ENCODE assay signal across 25 cellular contexts in genomic region chr16:74660383-74660782, GRCh38. TPM values are rescaled to one million over a fixed set of nuclear protein-coding genes. Genes with fewer than 3 reads are reported as not detected.
A peak's percentile ranks its signal among the peaks of the same experiment; 100 is the strongest.
DNase-seq lines count a peak whose midpoint lies in the region; ATAC-seq and TF ChIP-seq lines count a peak whose summit lies in the region.
"Had no signal": no experiment of that assay in that cellular context is flagged by ENCODE, and none has a peak within 500 bp of the region (broad histone marks: within the 10 kb centered on the region; RNA-seq: fewer than 3 reads in every experiment).

No MANE protein-coding gene starts in this region.

- intact Hi-C loops in OCI-LY7 (cut with micrococcal nuclease; ENCODE audit: unreplicated experiment) = no loop called here
- intact Hi-C loops in dendritic cell treated with granulocyte-macrophage colony-stimulating factor and Interleukin-4, amounts not matched to agents 40 ng/mL and 50 ng/mL, for 4 days (cut with micrococcal nuclease) = no loop called here

- no peaks in the 10 kb centered on the region for H3K27me3 Mint-ChIP-seq in stimulated activated naive CD8-positive, alpha-beta T cell treated with anti-CD3 and anti-CD28 coated beads, Interleukin-15, amount 100 ng/mL, for 72 hours
- no peaks in the 10 kb centered on the region for H3K27me3 Mint-ChIP-seq in dendritic cell treated with granulocyte-macrophage colony-stimulating factor and Interleukin-4, amounts not matched to agents 40 ng/mL and 50 ng/mL, for 4 days
- H3K27me3 Mint-ChIP-seq: activated B cell treated with CpG ODN at 0.5 μM for 24 hours; activated naive CD4-positive, alpha-beta T cell treated with anti-CD3 and anti-CD28 coated beads, Interleukin-2, amount 10 ng/mL, durations not matched to agents 7 days and 5 days; CD4-positive, alpha-beta memory T cell; IgD-negative memory B cell had no signal

- peak overlapping the region; percentile 37 to 76 for H3K4me3 Mint-ChIP-seq in stimulated activated naive CD8-positive, alpha-beta T cell treated with anti-CD3 and anti-CD28 coated beads, Interleukin-15, amount 100 ng/mL, for 72 hours
- H3K4me3 Mint-ChIP-seq in dendritic cell treated with granulocyte-macrophage colony-stimulating factor and Interleukin-4, amounts not matched to agents 40 ng/mL and 50 ng/mL, for 4 days = no peak overlapping the region
- H3K4me3 Mint-ChIP-seq: activated B cell treated with CpG ODN at 0.5 μM for 24 hours had no signal

- CTCF ChIA-PET in OCI-LY7 (lab: Charles Lee; ENCODE audit: unreplicated experiment) = no interaction called here

- no peak overlapping the region for H2AFZ ChIP-seq in OCI-LY7 (ENCODE audit: low read length)

- no peak for TF ChIP-seq CTCF in OCI-LY7 (conservative IDR thresholded peaks at IDR 0.05; ENCODE audit: low read length)

- peaks cover 93% of the 10 kb centered on the region for H3K4me1 Mint-ChIP-seq in stimulated activated naive CD8-positive, alpha-beta T cell treated with anti-CD3 and anti-CD28 coated beads, Interleukin-15, amount 100 ng/mL, for 72 hours
- H3K4me1 Mint-ChIP-seq in dendritic cell treated with granulocyte-macrophage colony-stimulating factor and Interleukin-4, amounts not matched to agents 40 ng/mL and 50 ng/mL, for 4 days (ENCODE audit: low read depth) = peaks cover 60% of the 10 kb centered on the region

- H4K20me1 ChIP-seq in OCI-LY7 (ENCODE audit: insufficient read depth, low read length) = peaks cover 70% of the 10 kb centered on the region

- H3K79me2 ChIP-seq in OCI-LY7 (ENCODE audit: insufficient read depth, low read depth, low read length) = peaks cover 100% of the 10 kb centered on the region

- POLR2A ChIA-PET in OCI-LY7 (lab: Charles Lee) = no interaction called here

- H3K36me3 ChIP-seq in OCI-LY7 (ENCODE audit: insufficient read depth, low read length) = peaks cover 100% of the 10 kb centered on the region

- no TSS peak for BruUV-seq in OCI-LY7 (replicated peaks; lab: Mats Ljungman, UMichigan)

- no peaks in the 10 kb centered on the region for H3K9me3 ChIP-seq in OCI-LY7 (ENCODE audit: low read length)
- H3K9me3 ChIP-seq: neutrophil, right lobe of liver had no signal

- peak overlapping the region; percentile 11; the same call in 1 of the 2 replicates for H3K4me2 ChIP-seq in OCI-LY7 (ENCODE audit: low read length)

- no peak overlapping the region for H3K27ac Mint-ChIP-seq in stimulated activated naive CD8-positive, alpha-beta T cell treated with anti-CD3 and anti-CD28 coated beads, Interleukin-15, amount 100 ng/mL, for 72 hours
- H3K27ac Mint-ChIP-seq in dendritic cell treated with granulocyte-macrophage colony-stimulating factor and Interleukin-4, amounts not matched to agents 40 ng/mL and 50 ng/mL, for 4 days = peak overlapping the region; percentile 73
- H3K27ac Mint-ChIP-seq: activated B cell treated with CpG ODN at 0.5 μM for 24 hours; activated naive CD4-positive, alpha-beta T cell treated with anti-CD3 and anti-CD28 coated beads, Interleukin-2, amount 10 ng/mL, durations not matched to agents 7 days and 5 days; IgD-negative memory B cell had no signal

- H3K27ac ChIP-seq in OCI-LY7 (ENCODE audit: low read depth, low read length, poor library complexity, severe bottlenecking) = no peak overlapping the region
- H3K27ac ChIP-seq: neutrophil, right lobe of liver had no signal

- H3K4me3 ChIP-seq in OCI-LY7 (ENCODE audit: low read depth, low read length, poor library complexity, severe bottlenecking) = no peak overlapping the region
- H3K4me3 ChIP-seq: right lobe of liver had no signal

- no peak for ATAC-seq in stimulated activated naive CD8-positive, alpha-beta T cell treated with anti-CD3 and anti-CD28 coated beads, Interleukin-15, amount 100 ng/mL, for 72 hours
- ATAC-seq in stimulated activated naive CD8-positive, alpha-beta T cell treated with anti-CD3 and anti-CD28 coated beads, Interleukin-15, Interleukin-2, amounts not matched to agents 100 U/mL and 50 U/mL, for 24 hours = no peak
- no peak for ATAC-seq in HG03432 (IDR thresholded peaks at IDR 0.05; ENCODE audit: unreplicated experiment)
- ATAC-seq: right lobe of liver; stimulated activated effector memory CD8-positive, alpha-beta T cell treated with anti-CD3 and anti-CD28 coated beads, Interleukin-12 subunit alpha, Interleukin-12 subunit beta, amount 100 ng/mL, for 72 hours had no signal

- no peaks in the 10 kb centered on the region for H3K9me2 ChIP-seq in OCI-LY7 (ENCODE audit: insufficient read depth, low read length)

- peaks cover 76% of the 10 kb centered on the region for H3K36me3 Mint-ChIP-seq in dendritic cell treated with granulocyte-macrophage colony-stimulating factor and Interleukin-4, amounts not matched to agents 40 ng/mL and 50 ng/mL, for 4 days (ENCODE audit: low read depth)

- no peaks in the 10 kb centered on the region for H3K9me3 Mint-ChIP-seq in stimulated activated naive CD8-positive, alpha-beta T cell treated with anti-CD3 and anti-CD28 coated beads, Interleukin-15, amount 100 ng/mL, for 72 hours
- no peaks in the 10 kb centered on the region for H3K9me3 Mint-ChIP-seq in dendritic cell treated with granulocyte-macrophage colony-stimulating factor and Interleukin-4, amounts not matched to agents 40 ng/mL and 50 ng/mL, for 4 days
- H3K9me3 Mint-ChIP-seq: activated B cell treated with CpG ODN at 0.5 μM for 24 hours; activated naive CD4-positive, alpha-beta T cell treated with anti-CD3 and anti-CD28 coated beads, Interleukin-2, amount 10 ng/mL, durations not matched to agents 7 days and 5 days; CD4-positive, alpha-beta memory T cell; IgD-negative memory B cell; immature natural killer cell; stimulated activated effector memory CD8-positive, alpha-beta T cell treated with anti-CD3 and anti-CD28 coated beads, Interleukin-12 subunit alpha, Interleukin-12 subunit beta, amount 100 ng/mL, for 72 hours had no signal

- peaks cover 59% of the 10 kb centered on the region for H3K4me1 ChIP-seq in OCI-LY7 (ENCODE audit: insufficient read depth, low read length, poor library complexity, severe bottlenecking)

- DNase-seq in stimulated activated naive CD8-positive, alpha-beta T cell treated with anti-CD3 and anti-CD28 coated beads, Interleukin-15, amount 100 ng/mL, for 72 hours = no peak
- no peak for DNase-seq in stimulated activated naive CD8-positive, alpha-beta T cell treated with anti-CD3 and anti-CD28 coated beads, Interleukin-15, Interleukin-2, amounts not matched to agents 100 U/mL and 50 U/mL, for 24 hours
- DNase-seq in OCI-LY7 (ENCODE audit: low spot score) = no peak
- no peak for DNase-seq in CD1c-positive myeloid dendritic cell (ENCODE audit: extremely low spot score)
- no peak for DNase-seq in HUDEP-2 (lab: John Stamatoyannopoulos, UW; ENCODE audit: unreplicated experiment in 76 of 76)
- DNase-seq: activated B cell treated with CpG ODN at 0.5 μM for 24 hours; activated naive CD4-positive, alpha-beta T cell treated with anti-CD3 and anti-CD28 coated beads, Interleukin-2, amount 10 ng/mL, durations not matched to agents 7 days and 5 days; aorta; CD4-positive, alpha-beta memory T cell; dermis blood vessel endothelial cell; hypothalamus; immature natural killer cell; mesenchymal stem cell; NCI-H1105 treated with DMSO at 0.1 percent for 48 hours; NCI-H2029; NCI-H524 treated with DMSO at 0.1 percent for 48 hours; right lobe of liver; SHP77 treated with DMSO at 0.1 percent for 48 hours; stimulated activated CD4-positive, alpha-beta T cell treated with anti-CD3 and anti-CD28 coated beads, Interleukin-2, amount 100 ng/mL, for 48 hours; T1000 had no signal

RNA-seq across cellular contexts. Expression of gene RFWD3, which starts 6.3 kb away (rescaled TPM):
- total RNA-seq in OCI-LY7 (2014; rRNA removed; shearing (Covaris generic)) = 56.3 and 79.7 TPM in 2 replicates
- total RNA-seq in OCI-LY7 (2022) = 133 and 134 TPM in 2 replicates

RNA-seq across cellular contexts. Expression of gene MLKL, which starts 40.3 kb away (rescaled TPM):
- 7.3 and 8.0 TPM in 2 replicates for total RNA-seq in OCI-LY7 (2014; rRNA removed; shearing (Covaris generic))
- total RNA-seq in OCI-LY7 (2022) = 8.3 and 9.0 TPM in 2 replicates

RNA-seq across cellular contexts. Expression of gene GLG1, which starts 53.5 kb away (rescaled TPM):
- total RNA-seq in OCI-LY7 (2014; rRNA removed; shearing (Covaris generic)) = 40.4 and 57.8 TPM in 2 replicates
- total RNA-seq in OCI-LY7 (2022) = 66.7 and 69.8 TPM in 2 replicates
